In the genomic region with DNA sequence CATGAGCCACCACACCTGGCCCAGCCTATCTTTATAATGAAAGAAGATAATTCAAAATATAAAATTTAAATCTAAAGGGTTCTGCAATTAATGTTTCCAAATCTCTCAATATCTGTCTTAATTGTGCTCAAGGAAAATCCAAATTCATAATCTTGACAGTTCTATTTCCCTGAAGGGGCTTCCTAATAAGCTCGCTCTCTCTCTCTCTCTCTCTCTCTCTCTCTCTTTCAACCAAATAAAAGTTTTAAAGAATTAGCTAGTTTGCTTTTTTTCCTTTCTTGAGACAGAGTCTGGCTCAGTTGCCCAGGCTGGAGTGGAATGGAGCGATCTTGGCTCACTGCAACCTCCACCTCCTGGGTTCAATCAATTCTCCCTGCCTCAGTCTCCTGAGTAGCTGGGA, we compare ENCODE assay signal across 28 cellular contexts.
"Had no signal": no experiment of that assay in that cellular context is flagged by ENCODE, and none has a peak within 500 bp of the region (broad histone marks: within the 10 kb centered on the region; RNA-seq: fewer than 3 reads in every experiment).

No MANE protein-coding gene starts in this region.

- H3K27ac ChIP-seq: stomach, suprapubic skin, testis, thoracic aorta, thyroid gland, tibial artery, tibial nerve, transverse colon, upper lobe of left lung, upper lobe of right lung, uterus, vagina had no signal

- H3K9me3 Mint-ChIP-seq: stimulated activated effector memory CD8-positive, alpha-beta T cell treated with anti-CD3 and anti-CD28 coated beads, Interleukin-12 subunit alpha, Interleukin-12 subunit beta, amount 100 ng/mL, for 72 hours; stimulated activated memory B cell treated with anti-CD40 and anti-IgM and Interleukin-4, amounts not matched to agents 10 μg/mL and 1 μg/mL and 100 μg/mL, for 72 hours; stimulated activated naive B cell treated with anti-CD40 and anti-IgM and Interleukin-4, amounts not matched to agents 10 μg/mL and 1 μg/mL and 100 μg/mL, for 72 hours; stimulated activated naive CD8-positive, alpha-beta T cell treated with anti-CD3 and anti-CD28 coated beads, Interleukin-15, amount 100 ng/mL, for 72 hours; stimulated activated naive CD8-positive, alpha-beta T cell treated with anti-CD3 and anti-CD28 coated beads, Interleukin-15, Interleukin-2, amounts not matched to agents 100 ng/mL and 50 ng/mL, for 24 hours; type B pancreatic cell had no signal

- DNase-seq: stimulated activated CD4-positive, alpha-beta T cell treated with anti-CD3 and anti-CD28 coated beads, Interleukin-2, amount 100 ng/mL, for 48 hours; stimulated activated CD4-positive, alpha-beta T cell treated with anti-CD3 and anti-CD28 coated beads, Interleukin-4, amount 100 ng/mL, for 1 hour; stimulated activated CD4-positive, alpha-beta T cell treated with anti-CD3 and anti-CD28 coated beads, Interleukin-4, amount 100 ng/mL, for 24 hours; stimulated activated CD4-positive, alpha-beta T cell treated with anti-CD3 and anti-CD28 coated beads, Interleukin-4, amount 100 ng/mL, for 4 hours; stimulated activated CD8-positive, alpha-beta memory T cell treated with anti-CD3 and anti-CD28 coated beads, Interleukin-4, amount 100 ng/mL, for 48 hours; stimulated activated naive B cell treated with anti-CD40 and anti-IgM and Interleukin-4, amounts not matched to agents 10 μg/mL and 1 μg/mL and 100 μg/mL, for 72 hours; stimulated activated naive CD4-positive, alpha-beta T cell; stimulated activated naive CD4-positive, alpha-beta T cell treated with Interleukin-2 at 50 U/mL for 16 hours; stimulated activated naive CD8-positive, alpha-beta T cell treated with anti-CD3 and anti-CD28 coated beads, Interleukin-15, amount 100 ng/mL, for 72 hours; stimulated activated naive CD8-positive, alpha-beta T cell treated with anti-CD3 and anti-CD28 coated beads, Interleukin-15, Interleukin-2, amounts not matched to agents 100 U/mL and 50 U/mL, for 24 hours; stomach; substantia nigra; testis; thyroid gland; tibial artery; transverse colon; trophoblast cell; upper lobe of left lung; upper lobe of right lung; uterus had no signal

- H3K4me1 Mint-ChIP-seq: stimulated activated effector memory CD8-positive, alpha-beta T cell treated with anti-CD3 and anti-CD28 coated beads, Interleukin-12 subunit alpha, Interleukin-12 subunit beta, amount 100 ng/mL, for 72 hours; stimulated activated memory B cell treated with anti-CD40 and anti-IgM and Interleukin-4, amounts not matched to agents 10 μg/mL and 1 μg/mL and 100 μg/mL, for 72 hours; stimulated activated naive B cell treated with anti-CD40 and anti-IgM and Interleukin-4, amounts not matched to agents 10 μg/mL and 1 μg/mL and 100 μg/mL, for 72 hours; stimulated activated naive CD8-positive, alpha-beta T cell treated with anti-CD3 and anti-CD28 coated beads, Interleukin-15, amount 100 ng/mL, for 72 hours had no signal

- H3K4me1 ChIP-seq: uterus had no signal

- H3K9me3 ChIP-seq: stomach, suprapubic skin, testis, thoracic aorta, thyroid gland, tibial artery, tibial nerve, transverse colon, upper lobe of left lung, upper lobe of right lung, uterus, vagina had no signal

- H3K27ac Mint-ChIP-seq: stimulated activated effector memory CD8-positive, alpha-beta T cell treated with anti-CD3 and anti-CD28 coated beads, Interleukin-12 subunit alpha, Interleukin-12 subunit beta, amount 100 ng/mL, for 72 hours; stimulated activated memory B cell treated with anti-CD40 and anti-IgM and Interleukin-4, amounts not matched to agents 10 μg/mL and 1 μg/mL and 100 μg/mL, for 72 hours; stimulated activated naive B cell treated with anti-CD40 and anti-IgM and Interleukin-4, amounts not matched to agents 10 μg/mL and 1 μg/mL and 100 μg/mL, for 72 hours; stimulated activated naive CD8-positive, alpha-beta T cell treated with anti-CD3 and anti-CD28 coated beads, Interleukin-15, Interleukin-2, amounts not matched to agents 100 ng/mL and 50 ng/mL, for 24 hours; type B pancreatic cell had no signal

- ATAC-seq: stimulated activated effector memory CD8-positive, alpha-beta T cell treated with anti-CD3 and anti-CD28 coated beads, Interleukin-12 subunit alpha, Interleukin-12 subunit beta, amount 100 ng/mL, for 72 hours; stimulated activated memory B cell treated with anti-CD40 and anti-IgM and Interleukin-4, amounts not matched to agents 10 μg/mL and 1 μg/mL and 100 μg/mL, for 72 hours; stimulated activated naive B cell treated with anti-CD40 and anti-IgM and Interleukin-4, amounts not matched to agents 10 μg/mL and 1 μg/mL and 100 μg/mL, for 72 hours; stimulated activated naive CD8-positive, alpha-beta T cell treated with anti-CD3 and anti-CD28 coated beads, Interleukin-15, amount 100 ng/mL, for 72 hours; stimulated activated naive CD8-positive, alpha-beta T cell treated with anti-CD3 and anti-CD28 coated beads, Interleukin-15, Interleukin-2, amounts not matched to agents 100 U/mL and 50 U/mL, for 24 hours; upper lobe of right lung had no signal

- H3K27me3 Mint-ChIP-seq: stimulated activated memory B cell treated with anti-CD40 and anti-IgM and Interleukin-4, amounts not matched to agents 10 μg/mL and 1 μg/mL and 100 μg/mL, for 72 hours; stimulated activated naive B cell treated with anti-CD40 and anti-IgM and Interleukin-4, amounts not matched to agents 10 μg/mL and 1 μg/mL and 100 μg/mL, for 72 hours; stimulated activated naive CD8-positive, alpha-beta T cell treated with anti-CD3 and anti-CD28 coated beads, Interleukin-15, amount 100 ng/mL, for 72 hours; stimulated activated naive CD8-positive, alpha-beta T cell treated with anti-CD3 and anti-CD28 coated beads, Interleukin-15, Interleukin-2, amounts not matched to agents 100 ng/mL and 50 ng/mL, for 24 hours; type B pancreatic cell had no signal

- H3K36me3 ChIP-seq: uterus had no signal

- H3K27me3 ChIP-seq: stomach, suprapubic skin, testis, thyroid gland, tibial artery, tibial nerve, transverse colon, upper lobe of left lung, upper lobe of right lung, uterus, vagina had no signal

- H3K4me3 ChIP-seq: stomach, suprapubic skin, testis, thoracic aorta, thyroid gland, tibial artery, tibial nerve, transverse colon, upper lobe of left lung, upper lobe of right lung, uterus, vagina had no signal

- H3K4me3 Mint-ChIP-seq: stimulated activated effector memory CD8-positive, alpha-beta T cell treated with anti-CD3 and anti-CD28 coated beads, Interleukin-12 subunit alpha, Interleukin-12 subunit beta, amount 100 ng/mL, for 72 hours; stimulated activated memory B cell treated with anti-CD40 and anti-IgM and Interleukin-4, amounts not matched to agents 10 μg/mL and 1 μg/mL and 100 μg/mL, for 72 hours; stimulated activated naive B cell treated with anti-CD40 and anti-IgM and Interleukin-4, amounts not matched to agents 10 μg/mL and 1 μg/mL and 100 μg/mL, for 72 hours; stimulated activated naive CD8-positive, alpha-beta T cell treated with anti-CD3 and anti-CD28 coated beads, Interleukin-15, amount 100 ng/mL, for 72 hours; stimulated activated naive CD8-positive, alpha-beta T cell treated with anti-CD3 and anti-CD28 coated beads, Interleukin-15, Interleukin-2, amounts not matched to agents 100 ng/mL and 50 ng/mL, for 24 hours; type B pancreatic cell had no signal
